Comparison of ENCODE assay signal across 1 cellular context in genomic region chr11:74639533-74639932, GRCh38.
A peak's percentile ranks its signal among the peaks of the same experiment; 100 is the strongest.
TF ChIP-seq lines count a peak whose summit lies in the region.

No MANE protein-coding gene starts in this region.

TF ChIP-seq in HEK293, 187 proteins besides CTCF, POLR2A, EP300 and RAD21 (continued from another document):
- TF ChIP-seq, protein P1, sequence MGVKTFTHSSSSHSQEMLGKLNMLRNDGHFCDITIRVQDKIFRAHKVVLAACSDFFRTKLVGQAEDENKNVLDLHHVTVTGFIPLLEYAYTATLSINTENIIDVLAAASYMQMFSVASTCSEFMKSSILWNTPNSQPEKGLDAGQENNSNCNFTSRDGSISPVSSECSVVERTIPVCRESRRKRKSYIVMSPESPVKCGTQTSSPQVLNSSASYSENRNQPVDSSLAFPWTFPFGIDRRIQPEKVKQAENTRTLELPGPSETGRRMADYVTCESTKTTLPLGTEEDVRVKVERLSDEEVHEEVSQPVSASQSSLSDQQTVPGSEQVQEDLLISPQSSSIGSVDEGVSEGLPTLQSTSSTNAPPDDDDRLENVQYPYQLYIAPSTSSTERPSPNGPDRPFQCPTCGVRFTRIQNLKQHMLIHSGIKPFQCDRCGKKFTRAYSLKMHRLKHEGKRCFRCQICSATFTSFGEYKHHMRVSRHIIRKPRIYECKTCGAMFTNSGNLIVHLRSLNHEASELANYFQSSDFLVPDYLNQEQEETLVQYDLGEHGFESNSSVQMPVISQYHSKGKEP (tag by site-specific recombination; IDR thresholded peaks at IDR 0.05), result peak; percentile 63; the same call in 1 of the 2 replicates
- no peak for TF ChIP-seq ZNF341 (tag by site-specific recombination; IDR thresholded peaks at IDR 0.05; ENCODE audit: low read depth)
- peak; percentile 37 for TF ChIP-seq FEZF1 (tag by site-specific recombination; IDR thresholded peaks at IDR 0.05)
- peak; percentile 32; the same call in 1 of the 2 replicates for TF ChIP-seq ZBTB21 (tag by site-specific recombination; IDR thresholded peaks at IDR 0.05)
- no peak for TF ChIP-seq ZNF521 (tag by site-specific recombination; IDR thresholded peaks at IDR 0.05)
- no peak for TF ChIP-seq SP2 (tag by site-specific recombination; IDR thresholded peaks at IDR 0.05)
